ENCODE assay signal across 10 cellular contexts in genomic region chr3:101791778-101792177, GRCh38. TPM values are rescaled to one million over a fixed set of nuclear protein-coding genes. Genes with fewer than 3 reads are reported as not detected.
DNase-seq lines count a peak whose midpoint lies in the region; ATAC-seq and TF ChIP-seq lines count a peak whose summit lies in the region.
"Had no signal": no experiment of that assay in that cellular context is flagged by ENCODE, and none has a peak within 500 bp of the region (broad histone marks: within the 10 kb centered on the region; RNA-seq: fewer than 3 reads in every experiment).

No MANE protein-coding gene starts in this region.

- TF ChIP-seq POLR2A in breast epithelium (IDR thresholded peaks at IDR 0.05), result no peak

- no peak for TF ChIP-seq CTCF in natural killer cell (IDR thresholded peaks at IDR 0.05)
- TF ChIP-seq CTCF in breast epithelium (IDR thresholded peaks at IDR 0.05), result no peak

- H3K36me3 ChIP-seq in CD4-positive, CD25-positive, alpha-beta regulatory T cell (ENCODE audit: control insufficient read depth, insufficient read depth, low read length), result peaks cover 74% of the 10 kb centered on the region
- peaks cover 10% of the 10 kb centered on the region for H3K36me3 ChIP-seq in breast epithelium

- peaks cover 5% of the 10 kb centered on the region for H3K4me1 ChIP-seq in CD4-positive, CD25-positive, alpha-beta regulatory T cell (ENCODE audit: control insufficient read depth, insufficient read depth, low read length, poor library complexity, severe bottlenecking)
- H3K4me1 ChIP-seq in breast epithelium, result no peaks in the 10 kb centered on the region

- intact Hi-C loops in natural killer cell (cut with micrococcal nuclease) (no loop called here), breast epithelium (cut with DNase I; ENCODE audit: low total_unique reads) (no loop called here)

- peaks cover 64% of the 10 kb centered on the region for H3K36me3 Mint-ChIP-seq in CD4-positive, CD25-positive, alpha-beta regulatory T cell
- peaks cover 43% of the 10 kb centered on the region for H3K36me3 Mint-ChIP-seq in natural killer cell

- peak overlapping the region; percentile 22 to 65 (median 42) for H3K27ac Mint-ChIP-seq in CD4-positive, CD25-positive, alpha-beta regulatory T cell
- no peak overlapping the region for H3K27ac Mint-ChIP-seq in natural killer cell

- peaks cover 0 to 6% (median 0%) of the 10 kb centered on the region in 7 donors for H3K9me3 Mint-ChIP-seq in CD4-positive, CD25-positive, alpha-beta regulatory T cell
- H3K9me3 Mint-ChIP-seq in natural killer cell, result peaks cover 0 to 4% of the 10 kb centered on the region in 2 donors

- H3K27me3 ChIP-seq in CD4-positive, CD25-positive, alpha-beta regulatory T cell (ENCODE audit: control insufficient read depth, insufficient read depth, low read length), result no peaks in the 10 kb centered on the region
- no peaks in the 10 kb centered on the region for H3K27me3 ChIP-seq in breast epithelium

- peak overlapping the region in 2 of 4 donors; percentile 16 to 61 for H3K4me3 Mint-ChIP-seq in CD4-positive, CD25-positive, alpha-beta regulatory T cell
- no peak overlapping the region for H3K4me3 Mint-ChIP-seq in natural killer cell

- H3K4me1 Mint-ChIP-seq in CD4-positive, CD25-positive, alpha-beta regulatory T cell, result peaks cover 51 to 78% (median 62%) of the 10 kb centered on the region in 4 donors
- H3K4me1 Mint-ChIP-seq in natural killer cell, result peaks cover 34 to 35% of the 10 kb centered on the region in 2 donors

- H3K9me3 ChIP-seq in CD4-positive, CD25-positive, alpha-beta regulatory T cell (ENCODE audit: control insufficient read depth in 2 of 2, low read length in 2 of 2), result no peaks in the 10 kb centered on the region
- H3K9me3 ChIP-seq in breast epithelium, result peaks cover 0 to 4% of the 10 kb centered on the region in 2 donors

- peaks cover 4% of the 10 kb centered on the region for H3K27me3 Mint-ChIP-seq in CD4-positive, CD25-positive, alpha-beta regulatory T cell
- no peaks in the 10 kb centered on the region for H3K27me3 Mint-ChIP-seq in natural killer cell (ENCODE audit: low read depth in 2 of 2)

- H3K27ac ChIP-seq in CD4-positive, CD25-positive, alpha-beta regulatory T cell (ENCODE audit: insufficient read depth, low read length, poor library complexity, severe bottlenecking), result no peak overlapping the region
- H3K27ac ChIP-seq in breast epithelium, result no peak overlapping the region

- no peak overlapping the region for H3K4me3 ChIP-seq in CD4-positive, CD25-positive, alpha-beta regulatory T cell (ENCODE audit: low read depth, low read length)
- H3K4me3 ChIP-seq in breast epithelium, result no peak overlapping the region

- ATAC-seq in CD4-positive, CD25-positive, alpha-beta regulatory T cell (ENCODE audit: low read depth in 2 of 2), result peak in 1 of 2 donors; percentile 11
- ATAC-seq in GM19023 (IDR thresholded peaks at IDR 0.05; ENCODE audit: unreplicated experiment) (peak; percentile 98), HG02763 (IDR thresholded peaks at IDR 0.05; ENCODE audit: unreplicated experiment) (peak; percentile 99), HG03571 (IDR thresholded peaks at IDR 0.05; ENCODE audit: unreplicated experiment) (peak; percentile 98), natural killer cell (no peak)

- DNase-seq in CD4-positive, CD25-positive, alpha-beta regulatory T cell, result no peak
- DNase-seq in natural killer cell (no peak), breast epithelium (ENCODE audit: low spot score in 2 of 2) (no peak), middle frontal gyrus (ENCODE audit: extremely low spot score, low spot score) (no peak)
- DNase-seq in stimulated activated CD4-positive, alpha-beta T cell treated with anti-CD3 and anti-CD28 coated beads, Interleukin-15, amount 100 ng/mL, for 24 hours, result no peak
- DNase-seq: H7, NCI-H1105 treated with DMSO at 0.1 percent for 48 hours had no signal

RNA-seq across cellular contexts. Expression of gene NXPE3, which starts 12.8 kb away (rescaled TPM):
- 37.9 TPM for total RNA-seq in CD4-positive, CD25-positive, alpha-beta regulatory T cell
- polyA plus RNA-seq in CD4-positive, CD25-positive, alpha-beta regulatory T cell, result 10 to 100 TPM; 38.3 to 43.2 (median 42.4) TPM
- 10 to 100 TPM; 17.0 to 27.1 (median 21.1) TPM for total RNA-seq in natural killer cell
- 10 to 100 TPM in 2 of 3 donors, 1 to 10 TPM in 1; 7.7 to 21.6 (median 17.0) TPM for total RNA-seq in breast epithelium

RNA-seq across cellular contexts. Expression of gene NFKBIZ, which starts 57.5 kb away (rescaled TPM):
- 637 TPM for total RNA-seq in CD4-positive, CD25-positive, alpha-beta regulatory T cell
- polyA plus RNA-seq in CD4-positive, CD25-positive, alpha-beta regulatory T cell, result 10 to 100 TPM; 15.2 to 28.2 (median 21.6) TPM
- 100 to 1,000 TPM; 510 to 811 (median 774) TPM for total RNA-seq in natural killer cell
- total RNA-seq in breast epithelium, result 100 to 1,000 TPM in 2 of 3 donors, 10 to 100 TPM in 1; 52.2 to 694 (median 243) TPM

Comparison
In these comparisons a context has a peak if more than half of its experiments do, and no peak if none do; other contexts are left out.
1. ATAC-seq: peak in GM19023 (single experiment), HG02763 (single experiment) and HG03571 (single experiment); none in natural killer cell (0 of 3).
2. H3K27ac Mint-ChIP-seq: peak in CD4-positive, CD25-positive, alpha-beta regulatory T cell (3 of 3); none in natural killer cell (0 of 2).